In the genomic region with DNA sequence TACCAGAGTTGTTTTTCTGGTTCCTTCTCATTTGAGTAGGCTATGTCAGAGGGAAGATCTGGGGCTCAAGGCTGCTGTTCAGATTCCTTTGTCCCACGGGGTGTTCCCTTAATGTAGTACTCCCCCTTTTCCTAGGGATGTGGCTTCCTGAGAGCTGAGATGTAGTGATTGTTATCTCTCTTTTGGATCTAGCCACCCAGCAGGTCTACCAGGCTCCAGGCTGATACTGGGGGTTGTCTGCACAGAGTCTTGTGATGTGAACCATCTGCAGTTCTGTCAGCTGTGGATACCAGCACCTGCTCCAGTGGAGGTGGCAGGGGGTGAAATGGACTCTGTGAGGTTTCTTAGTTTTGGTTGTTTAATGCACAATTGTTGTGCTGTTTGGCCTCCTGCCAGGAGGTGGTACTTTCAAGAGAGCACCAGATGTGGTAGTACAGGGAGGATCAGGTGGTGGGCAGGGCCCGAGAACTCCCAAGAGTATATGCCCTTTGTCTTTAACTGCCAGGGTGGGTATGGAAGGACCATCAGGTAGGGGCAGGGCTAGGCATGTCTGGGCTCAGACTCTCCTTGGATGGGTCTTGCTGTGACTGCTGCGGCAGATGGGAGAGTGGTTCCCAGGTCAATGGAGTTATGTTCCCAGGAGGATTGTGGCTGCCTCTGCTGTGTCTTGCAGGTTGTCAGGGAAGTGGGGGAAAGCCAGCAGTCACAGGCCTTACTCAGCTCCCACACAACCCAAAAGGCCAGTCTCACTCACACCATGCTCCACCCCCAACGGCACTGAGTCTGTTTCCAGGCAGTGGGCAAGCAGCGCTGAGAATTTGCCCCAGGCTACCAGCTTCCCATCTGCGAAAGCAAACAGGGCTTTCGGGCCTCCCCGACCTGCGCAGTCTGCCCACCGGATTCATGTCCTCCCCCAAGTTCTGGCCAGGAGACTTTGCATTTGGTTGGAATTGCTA, we compare ENCODE assay signal across 9 cellular contexts.
DNase-seq lines count a peak whose midpoint lies in the region; ATAC-seq and TF ChIP-seq lines count a peak whose summit lies in the region.
"Had no signal": no experiment of that assay in that cellular context is flagged by ENCODE, and none has a peak within 500 bp of the region (broad histone marks: within the 10 kb centered on the region; RNA-seq: fewer than 3 reads in every experiment).

No MANE protein-coding gene starts in this region.

- intact Hi-C loops in left colon (cut with DNase I, micrococcal nuclease) (no loop called here), left cardiac atrium (cut with DNase I) (no loop called here), spleen (cut with DNase I; ENCODE audit: low total_unique reads) (no loop called here)

- H3K27me3 ChIP-seq in spleen (replicated peaks in 1 of 7), result peaks cover 0 to 5% (median 0%) of the 10 kb centered on the region in 7 donors

- no peaks in the 10 kb centered on the region for H3K36me3 ChIP-seq in spleen

- 66 to 81% (median 78%) methylated on average over 10 of the region's 10 CpGs for WGBS in spleen, 5 donors

- no peak for TF ChIP-seq POLR2A in spleen (IDR thresholded peaks at IDR 0.05)

- H3K4me1 ChIP-seq in spleen, result no peaks in the 10 kb centered on the region

- in situ Hi-C loops in GM13977 (cut with MboI; ENCODE audit: low pct_unique_long_range_greater_than_20kb, low sequenced_read_pairs, unreplicated experiment), result no loop called here

- H3K4me3 ChIP-seq in GM12865 (ENCODE audit: low read depth, low read length), result no peak overlapping the region
- no peak overlapping the region for H3K4me3 ChIP-seq in spleen

- peaks cover 0 to 14% (median 0%) of the 10 kb centered on the region in 8 donors for H3K9me3 ChIP-seq in spleen

- TF ChIP-seq CTCF in GM12865 (IDR thresholded peaks at IDR 0.05; ENCODE audit: insufficient read depth, low read depth, low read length, missing control alignments) (no peak), GM13977 (IDR thresholded peaks at IDR 0.05; ENCODE audit: extremely low read depth, insufficient read depth, missing control alignments) (no peak), spleen (IDR thresholded peaks at IDR 0.05 in 8 of 11, conservative IDR thresholded peaks at IDR 0.05 in 3 of 11) (no peak)

- no peak overlapping the region for H3K27ac ChIP-seq in spleen

- ATAC-seq in HG02798 (IDR thresholded peaks at IDR 0.05; ENCODE audit: poor library complexity, unreplicated experiment) (peak; percentile 75), left colon (peak; percentile 26), left cardiac atrium (no peak)

- DNase-seq in GM12865 (ENCODE audit: low read depth) (peak; percentile 82), NCI-H524 treated with DMSO at 0.1 percent for 48 hours (lab: John Stamatoyannopoulos, UW) (peak; percentile 91), left colon (no peak), GM13977 (ENCODE audit: low spot score) (no peak), NOMO-1 treated with dmso at 0.1 percent for 144 hours (lab: John Stamatoyannopoulos, UW; ENCODE audit: unreplicated experiment) (no peak), left cardiac atrium (no peak), spleen (no peak)
- DNase-seq: activated naive CD4-positive, alpha-beta T cell treated with anti-CD3 and anti-CD28 coated beads, Interleukin-2, amount 50 U/mL, for 16 hours had no signal

Comparison
In these comparisons a context has a peak if more than half of its experiments do, and no peak if none do; other contexts are left out.
1. DNase-seq: peak in GM12865 (single experiment) and NCI-H524 treated with DMSO at 0.1 percent for 48 hours (single experiment); none in left colon (0 of 2), GM13977 (single experiment), NOMO-1 treated with dmso at 0.1 percent for 144 hours (single experiment), left cardiac atrium (single experiment) and spleen (single experiment).
2. ATAC-seq: peak in HG02798 (single experiment) and left colon (single experiment); none in left cardiac atrium (0 of 2).